In genomic region chr5:139438707-139439012, GRCh38 we compare ENCODE assay signal across 10 cellular contexts. TPM values are rescaled to one million over a fixed set of nuclear protein-coding genes. Genes with fewer than 3 reads are reported as not detected.
A peak's percentile ranks its signal among the peaks of the same experiment; 100 is the strongest.
DNase-seq lines count a peak whose midpoint lies in the region; ATAC-seq, FAIRE-seq and TF ChIP-seq lines count a peak whose summit lies in the region.
"Had no signal": no experiment of that assay in that cellular context is flagged by ENCODE, and none has a peak within 500 bp of the region (broad histone marks: within the 10 kb centered on the region; RNA-seq: fewer than 3 reads in every experiment).

No MANE protein-coding gene starts in this region.

- no peaks in the 10 kb centered on the region for H3K27me3 Mint-ChIP-seq in activated CD4-positive, alpha-beta T cell treated with anti-CD3 and anti-CD28 coated beads, Interleukin-2, amount 10 ng/mL, durations not matched to agents 7 days and 5 days
- H3K27me3 Mint-ChIP-seq in activated naive CD8-positive, alpha-beta T cell treated with anti-CD3 and anti-CD28 coated beads for 36 hours = no peaks in the 10 kb centered on the region

- peak overlapping the region in 1 of 2 donors; percentile 55 for H3K9ac ChIP-seq in kidney (ENCODE audit: low read length in 2 of 2)

- DNase-seq in activated CD4-positive, alpha-beta T cell treated with anti-CD3 and anti-CD28 coated beads, Interleukin-2, amount 10 ng/mL, durations not matched to agents 7 days and 5 days = no peak
- no peak for DNase-seq in activated CD4-positive, alpha-beta T cell treated with anti-CD3 and anti-CD28 coated beads for 48 hours
- no peak for DNase-seq in activated naive CD8-positive, alpha-beta T cell treated with anti-CD3 and anti-CD28 coated beads for 36 hours
- DNase-seq in kidney (no peak), testis (no peak), SIG-M5 treated with dmso at 0.1 percent for 504 hours (lab: John Stamatoyannopoulos, UW; ENCODE audit: unreplicated experiment) (no peak)
- DNase-seq: NCI-H1048 had no signal

- no peaks in the 10 kb centered on the region for H3K9me3 Mint-ChIP-seq in activated CD4-positive, alpha-beta T cell treated with anti-CD3 and anti-CD28 coated beads, Interleukin-2, amount 10 ng/mL, durations not matched to agents 7 days and 5 days
- H3K9me3 Mint-ChIP-seq in activated naive CD8-positive, alpha-beta T cell treated with anti-CD3 and anti-CD28 coated beads for 36 hours = no peaks in the 10 kb centered on the region

- no peaks in the 10 kb centered on the region for H3K27me3 ChIP-seq in testis

- no peak for TF ChIP-seq POLR2A in testis (IDR thresholded peaks at IDR 0.05)

- no peaks in the 10 kb centered on the region for H3K36me3 ChIP-seq in kidney (ENCODE audit: control insufficient read depth in 1 of 2, insufficient read depth in 2 of 2, low read length in 2 of 2)
- H3K36me3 ChIP-seq in testis (ENCODE audit: low read depth, missing control alignments) = no peaks in the 10 kb centered on the region

- H3K4me3 Mint-ChIP-seq in activated CD4-positive, alpha-beta T cell treated with anti-CD3 and anti-CD28 coated beads, Interleukin-2, amount 10 ng/mL, durations not matched to agents 7 days and 5 days = peak overlapping the region; percentile 94
- H3K4me3 Mint-ChIP-seq in activated naive CD8-positive, alpha-beta T cell treated with anti-CD3 and anti-CD28 coated beads for 36 hours = peak overlapping the region; percentile 97

- intact Hi-C loops in kidney (cut with DNase I) = no loop called here
- intact Hi-C loops in testis (cut with DNase I; ENCODE audit: low total_unique reads) = no loop called here

- CTCF ChIA-PET in activated CD4-positive, alpha-beta T cell treated with anti-CD3 and anti-CD28 coated beads, Interleukin-2, amount 10 ng/mL, durations not matched to agents 7 days and 5 days (lab: Charles Lee) = interaction anchor here (0.6 to 6.3 kb wide), 17 partner anchors 9 to 1108 kb away, joined by 3 to 49 read pairs (median 4); partner anchors contain the start of genes ECSCR and STING1

- 12 to 16% methylated on average over 8 of the region's 8 CpGs for WGBS in testis, 2 donors

- peak overlapping the region; percentile 99 for H3K27ac Mint-ChIP-seq in activated CD4-positive, alpha-beta T cell treated with anti-CD3 and anti-CD28 coated beads, Interleukin-2, amount 10 ng/mL, durations not matched to agents 7 days and 5 days
- peak overlapping the region; percentile 23 for H3K27ac Mint-ChIP-seq in activated naive CD8-positive, alpha-beta T cell treated with anti-CD3 and anti-CD28 coated beads for 36 hours

- peaks cover 6% of the 10 kb centered on the region for H3K36me3 Mint-ChIP-seq in activated CD4-positive, alpha-beta T cell treated with anti-CD3 and anti-CD28 coated beads, Interleukin-2, amount 10 ng/mL, durations not matched to agents 7 days and 5 days (ENCODE audit: low read depth)
- peaks cover 9% of the 10 kb centered on the region for H3K36me3 Mint-ChIP-seq in activated naive CD8-positive, alpha-beta T cell treated with anti-CD3 and anti-CD28 coated beads for 36 hours

- peak overlapping the region; percentile 82 to 95 for H3K4me3 ChIP-seq in kidney (ENCODE audit: low read length in 2 of 2)
- peak overlapping the region; percentile 83 to 89 for H3K4me3 ChIP-seq in testis

- H3K9me3 ChIP-seq in kidney (ENCODE audit: control insufficient read depth in 1 of 2, low read length in 2 of 2) (no peaks in the 10 kb centered on the region), testis (no peaks in the 10 kb centered on the region)

- H3K27ac ChIP-seq in kidney (ENCODE audit: low read depth in 2 of 2, low read length in 2 of 2) (peak overlapping the region in 1 of 2 donors; percentile 99), testis (peak overlapping the region in 1 of 2 donors; percentile 95)

- TF ChIP-seq CTCF in kidney (IDR thresholded peaks at IDR 0.05; ENCODE audit: borderline replicate concordance, extremely low read depth, insufficient read depth) (no peak), testis (IDR thresholded peaks at IDR 0.05) (no peak)

- no peak for FAIRE-seq in kidney (lab: Jason Lieb, UNC)

- POLR2A ChIA-PET in activated CD4-positive, alpha-beta T cell treated with anti-CD3 and anti-CD28 coated beads, Interleukin-2, amount 10 ng/mL, durations not matched to agents 7 days and 5 days (lab: Charles Lee) = interaction anchor here (0.6 kb wide), 2 partner anchors 58 to 1131 kb away, joined by 3 to 6 read pairs; no protein-coding TSS in a partner anchor

- H3K4me1 ChIP-seq in kidney (ENCODE audit: control insufficient read depth in 1 of 2, insufficient read depth in 1 of 2, low read depth in 1 of 2, low read length in 2 of 2) (peaks cover 8 to 11% of the 10 kb centered on the region in 2 donors), testis (peaks cover 7% of the 10 kb centered on the region)

- no peak for ATAC-seq in GM19455 (IDR thresholded peaks at IDR 0.05; ENCODE audit: unreplicated experiment)
- no peak for ATAC-seq in HG03025 (IDR thresholded peaks at IDR 0.05; ENCODE audit: low FRiP score, unreplicated experiment)

- peaks cover 53% of the 10 kb centered on the region for H3K4me1 Mint-ChIP-seq in activated CD4-positive, alpha-beta T cell treated with anti-CD3 and anti-CD28 coated beads, Interleukin-2, amount 10 ng/mL, durations not matched to agents 7 days and 5 days
- peaks cover 20% of the 10 kb centered on the region for H3K4me1 Mint-ChIP-seq in activated naive CD8-positive, alpha-beta T cell treated with anti-CD3 and anti-CD28 coated beads for 36 hours

RNA-seq across cellular contexts. Expression of gene DNAJC18, which starts 0.7 kb away (rescaled TPM):
- total RNA-seq in activated CD4-positive, alpha-beta T cell treated with anti-CD3 and anti-CD28 coated beads, Interleukin-2, amount 10 ng/mL, durations not matched to agents 7 days and 5 days = 1 to 10 TPM; 4.5 to 6.8 TPM
- 10 to 100 TPM; 20.5 to 21.8 TPM for total RNA-seq in activated naive CD8-positive, alpha-beta T cell treated with anti-CD3 and anti-CD28 coated beads for 36 hours
- total RNA-seq in kidney (13.7 TPM), testis (10 to 100 TPM; 45.0 to 98.3 TPM)
- polyA plus RNA-seq in kidney (ENCODE audit: insufficient read depth, low read depth, low replicate concordance) (3.9 TPM), testis (ENCODE audit: insufficient read depth, low read depth, low replicate concordance) (283 TPM)

RNA-seq across cellular contexts. Expression of gene ECSCR, which starts 23.9 kb away (rescaled TPM):
- under 1 TPM; 0.45 to 0.73 TPM for total RNA-seq in activated CD4-positive, alpha-beta T cell treated with anti-CD3 and anti-CD28 coated beads, Interleukin-2, amount 10 ng/mL, durations not matched to agents 7 days and 5 days
- under 1 TPM; 0.36 to 0.49 TPM for total RNA-seq in activated naive CD8-positive, alpha-beta T cell treated with anti-CD3 and anti-CD28 coated beads for 36 hours
- total RNA-seq in kidney (34.9 TPM), testis (1 to 10 TPM; 1.8 to 2.4 TPM)
- polyA plus RNA-seq in kidney (ENCODE audit: insufficient read depth, low read depth, low replicate concordance) (31.9 TPM), testis (ENCODE audit: insufficient read depth, low read depth, low replicate concordance) (13.9 TPM)

RNA-seq across cellular contexts. Expression of gene SMIM33, which starts 32.1 kb away (rescaled TPM):
- 1 to 10 TPM; 1.1 to 1.2 TPM for total RNA-seq in activated CD4-positive, alpha-beta T cell treated with anti-CD3 and anti-CD28 coated beads, Interleukin-2, amount 10 ng/mL, durations not matched to agents 7 days and 5 days
- total RNA-seq in activated naive CD8-positive, alpha-beta T cell treated with anti-CD3 and anti-CD28 coated beads for 36 hours = under 1 TPM in 1 of 2 experiments, not detected in 1; 0.16 TPM
- 0.13 TPM for total RNA-seq in kidney
- not detected for polyA plus RNA-seq in kidney (ENCODE audit: insufficient read depth, low read depth, low replicate concordance)
- total RNA-seq in testis = under 1 TPM in 1 of 2 donors, not detected in 1; 0.16 TPM
- not detected for polyA plus RNA-seq in testis (ENCODE audit: insufficient read depth, low read depth, low replicate concordance)
- total RNA-seq: Daoy had no signal

RNA-seq across cellular contexts. Expression of gene SPATA24, which starts 34.8 kb away (rescaled TPM):
- total RNA-seq in activated CD4-positive, alpha-beta T cell treated with anti-CD3 and anti-CD28 coated beads, Interleukin-2, amount 10 ng/mL, durations not matched to agents 7 days and 5 days = 1 to 10 TPM; 5.5 to 7.2 TPM
- 1 to 10 TPM; 2.2 to 4.0 TPM for total RNA-seq in activated naive CD8-positive, alpha-beta T cell treated with anti-CD3 and anti-CD28 coated beads for 36 hours
- total RNA-seq in kidney (6.8 TPM), testis (10 to 100 TPM; 45.2 to 94.6 TPM)
- polyA plus RNA-seq in kidney (ENCODE audit: insufficient read depth, low read depth, low replicate concordance) (21.6 TPM), testis (ENCODE audit: insufficient read depth, low read depth, low replicate concordance) (185 TPM)

RNA-seq across cellular contexts. Expression of gene PROB1, which starts 43.8 kb away (rescaled TPM):
- 1 to 10 TPM; 3.3 to 3.4 TPM for total RNA-seq in activated CD4-positive, alpha-beta T cell treated with anti-CD3 and anti-CD28 coated beads, Interleukin-2, amount 10 ng/mL, durations not matched to agents 7 days and 5 days
- total RNA-seq in activated naive CD8-positive, alpha-beta T cell treated with anti-CD3 and anti-CD28 coated beads for 36 hours = 1 to 10 TPM; 5.5 to 6.2 TPM
- total RNA-seq in kidney (3.8 TPM), testis (1 to 10 TPM; 2.7 to 3.6 TPM)
- polyA plus RNA-seq in kidney (ENCODE audit: insufficient read depth, low read depth, low replicate concordance) (1.5 TPM), testis (ENCODE audit: insufficient read depth, low read depth, low replicate concordance) (1.5 TPM)

Comparison
In these comparisons a context has a peak if more than half of its experiments do, and no peak if none do; other contexts are left out.
1. RNA of gene ECSCR, which starts 23.9 kb away (total RNA-seq): 34.9 TPM in kidney (single experiment); 1.8 to 2.4 TPM in testis, 0.45 to 0.73 TPM in activated CD4-positive, alpha-beta T cell treated with anti-CD3 and anti-CD28 coated beads, Interleukin-2, amount 10 ng/mL, durations not matched to agents 7 days and 5 days and 0.36 to 0.49 TPM in activated naive CD8-positive, alpha-beta T cell treated with anti-CD3 and anti-CD28 coated beads for 36 hours; every median in the first group is over 10 times any median in the second.